In genomic region chr6:149235130-149235561, GRCh38 we compare ENCODE assay signal across 8 cellular contexts.
A peak's percentile ranks its signal among the peaks of the same experiment; 100 is the strongest.
DNase-seq lines count a peak whose midpoint lies in the region; ATAC-seq lines count a peak whose summit lies in the region.

No MANE protein-coding gene starts in this region.

- DNase-seq in NCI-H446 treated with DMSO at 0.1 percent for 48 hours (lab: John Stamatoyannopoulos, UW) (peak; percentile 4), NCI-H446 (lab: John Stamatoyannopoulos, UW) (no peak), HS-27A (ENCODE audit: low read depth) (peak; percentile 97), SW480 (ENCODE audit: low spot score) (peak; percentile 4), left ventricle myocardium superior (no peak), D341Med (ENCODE audit: low spot score) (no peak)
- no peak for DNase-seq in activated effector memory CD4-positive, alpha-beta T cell treated with anti-CD3 and anti-CD28 coated beads, Interleukin-2, amount 50 U/mL, for 16 hours

- intact Hi-C loops in left ventricle myocardium superior (cut with micrococcal nuclease): no loop called here

- ATAC-seq in GM21526 (IDR thresholded peaks at IDR 0.05; ENCODE audit: low FRiP score, unreplicated experiment): peak; percentile 72
- ATAC-seq in left ventricle myocardium superior: peak; percentile 64

Comparison
In these comparisons a context has a peak if more than half of its experiments do, and no peak if none do; other contexts are left out.
1. DNase-seq: peak in NCI-H446 treated with DMSO at 0.1 percent for 48 hours (single experiment), HS-27A (single experiment) and SW480 (single experiment); none in NCI-H446 (0 of 2), left ventricle myocardium superior (single experiment), activated effector memory CD4-positive, alpha-beta T cell treated with anti-CD3 and anti-CD28 coated beads, Interleukin-2, amount 50 U/mL, for 16 hours (single experiment) and D341Med (single experiment).